Comparison of ENCODE assay signal across 18 cellular contexts in the genomic region with DNA sequence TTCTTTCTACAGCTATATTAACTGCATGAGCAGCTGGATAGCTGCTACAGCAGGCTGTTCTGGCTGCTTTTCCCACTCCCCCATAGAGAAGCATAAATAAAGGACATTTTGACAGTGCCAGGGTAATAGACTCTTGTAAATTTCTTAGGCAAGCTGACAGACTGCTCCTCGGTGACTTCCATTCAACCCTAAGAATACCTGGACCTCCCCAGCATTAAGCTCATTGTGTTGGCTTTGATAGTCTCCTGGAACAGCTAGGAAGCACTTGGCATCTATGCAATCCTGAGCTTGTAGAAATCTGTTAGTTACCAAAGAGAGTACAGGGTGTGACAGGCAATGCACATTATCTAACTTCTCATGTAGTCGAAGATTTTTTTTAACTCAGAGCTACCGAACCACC.
DNase-seq lines count a peak whose midpoint lies in the region; ATAC-seq lines count a peak whose summit lies in the region.
"Had no signal": no experiment of that assay in that cellular context is flagged by ENCODE, and none has a peak within 500 bp of the region (broad histone marks: within the 10 kb centered on the region; RNA-seq: fewer than 3 reads in every experiment).

No MANE protein-coding gene starts in this region.

- no peak for DNase-seq in Right ventricle myocardium superior
- DNase-seq in left cardiac atrium = no peak
- DNase-seq in cerebellar cortex (ENCODE audit: low spot score) = peak; percentile 9
- DNase-seq in medulla oblongata (ENCODE audit: extremely low spot score) = peak; percentile 2
- peak; percentile 68 for DNase-seq in superior temporal gyrus (ENCODE audit: extremely low spot score)
- no peak for DNase-seq in epidermal melanocyte (ENCODE audit: insufficient read length, low spot score)
- DNase-seq: ACHN; BE2C; CD4-positive, alpha-beta memory T cell; DND-41; GF-D8; Kasumi-1; NCI-H146; NCI-H2107; Peyer's patch had no signal

- intact Hi-C loops in Right ventricle myocardium superior (cut with DNase I) = no loop called here
- intact Hi-C loops in left cardiac atrium (cut with DNase I) = no loop called here

- peak; percentile 69 for ATAC-seq in Right ventricle myocardium superior (ENCODE audit: poor library complexity)
- no peak for ATAC-seq in left cardiac atrium
- no peak for ATAC-seq in HG02623 (IDR thresholded peaks at IDR 0.05; ENCODE audit: unreplicated experiment)
- ATAC-seq in HG03521 (IDR thresholded peaks at IDR 0.05; ENCODE audit: unreplicated experiment) = no peak
- ATAC-seq: GM23338 had no signal

Comparison
In these comparisons a context has a peak if more than half of its experiments do, and no peak if none do; other contexts are left out.
1. DNase-seq: peak in cerebellar cortex (single experiment), medulla oblongata (single experiment) and superior temporal gyrus (single experiment); none in Right ventricle myocardium superior (single experiment), left cardiac atrium (single experiment) and epidermal melanocyte (single experiment).